11 cellular contexts compared by ENCODE assay signal in genomic region chr10:17075510-17075909, GRCh38. TPM values are rescaled to one million over a fixed set of nuclear protein-coding genes. Genes with fewer than 3 reads are reported as not detected.
A peak's percentile ranks its signal among the peaks of the same experiment; 100 is the strongest.
DNase-seq lines count a peak whose midpoint lies in the region; ATAC-seq and FAIRE-seq lines count a peak whose summit lies in the region.
"Had no signal": no experiment of that assay in that cellular context is flagged by ENCODE, and none has a peak within 500 bp of the region (broad histone marks: within the 10 kb centered on the region; RNA-seq: fewer than 3 reads in every experiment).

No MANE protein-coding gene starts in this region.

- intact Hi-C loops in dendritic cell treated with granulocyte-macrophage colony-stimulating factor and Interleukin-4, amounts not matched to agents 40 ng/mL and 50 ng/mL, for 4 days (cut with micrococcal nuclease) = no loop called here
- intact Hi-C loops in activated naive CD4-positive, alpha-beta T cell treated with anti-CD3 and anti-CD28 coated beads for 36 hours (cut with micrococcal nuclease) = loop anchor here (2.0 kb wide), 1 partner anchor 73 kb away; no protein-coding TSS in a partner anchor
- intact Hi-C loops in activated CD4-positive, alpha-beta T cell treated with anti-CD3 and anti-CD28 coated beads, Interleukin-2, amount 10 ng/mL, durations not matched to agents 24 days and 14 days (cut with micrococcal nuclease) = no loop called here

- H3K79me2 ChIP-seq in ACC112 (ENCODE audit: control insufficient read depth, insufficient read depth, low read length, unreplicated experiment) = no peaks in the 10 kb centered on the region

- H3K18ac ChIP-seq in mesenchymal stem cell (ENCODE audit: low read depth in 1 of 2, low read length in 2 of 2) = no peak overlapping the region

- no peak overlapping the region for H2BK15ac ChIP-seq in mesenchymal stem cell (ENCODE audit: low read depth, poor library complexity, severe bottlenecking)

- no peak overlapping the region for H4K91ac ChIP-seq in mesenchymal stem cell (ENCODE audit: low read length)

- peak overlapping the region; percentile 99 for H3K27ac ChIP-seq in ACC112 (ENCODE audit: low read depth, low read length)
- H3K27ac ChIP-seq in mesenchymal stem cell (ENCODE audit: low read length, poor library complexity, severe bottlenecking) = peak overlapping the region; percentile 92

- CTCF ChIA-PET in activated naive CD4-positive, alpha-beta T cell treated with anti-CD3 and anti-CD28 coated beads for 36 hours (lab: Charles Lee) = interaction anchor here (0.5 kb wide), 1 partner anchor 24 kb away, joined by 6 read pairs; no protein-coding TSS in a partner anchor

- H4K8ac ChIP-seq in mesenchymal stem cell (ENCODE audit: low read length) = no peak overlapping the region

- H3K36me3 Mint-ChIP-seq in dendritic cell treated with granulocyte-macrophage colony-stimulating factor and Interleukin-4, amounts not matched to agents 40 ng/mL and 50 ng/mL, for 4 days (ENCODE audit: low read depth) = no peaks in the 10 kb centered on the region
- peaks cover 9% of the 10 kb centered on the region for H3K36me3 Mint-ChIP-seq in activated naive CD4-positive, alpha-beta T cell treated with anti-CD3 and anti-CD28 coated beads for 36 hours (ENCODE audit: low read depth)
- H3K36me3 Mint-ChIP-seq in activated CD4-positive, alpha-beta T cell treated with anti-CD3 and anti-CD28 coated beads, Interleukin-2, amount 10 ng/mL, durations not matched to agents 24 days and 14 days (ENCODE audit: low read depth) = no peaks in the 10 kb centered on the region

- no peaks in the 10 kb centered on the region for H3K9me3 Mint-ChIP-seq in dendritic cell treated with granulocyte-macrophage colony-stimulating factor and Interleukin-4, amounts not matched to agents 40 ng/mL and 50 ng/mL, for 4 days
- H3K9me3 Mint-ChIP-seq in activated naive CD4-positive, alpha-beta T cell treated with anti-CD3 and anti-CD28 coated beads for 36 hours = no peaks in the 10 kb centered on the region
- H3K9me3 Mint-ChIP-seq in activated CD4-positive, alpha-beta T cell treated with anti-CD3 and anti-CD28 coated beads, Interleukin-2, amount 10 ng/mL, durations not matched to agents 24 days and 14 days = no peaks in the 10 kb centered on the region
- H3K9me3 Mint-ChIP-seq: activated naive CD8-positive, alpha-beta T cell treated with anti-CD3 and anti-CD28 coated beads, Interleukin-2, amount 10 ng/mL, durations not matched to agents 7 days and 5 days; CD8-positive, alpha-beta T cell had no signal

- no peaks in the 10 kb centered on the region for H3K27me3 Mint-ChIP-seq in dendritic cell treated with granulocyte-macrophage colony-stimulating factor and Interleukin-4, amounts not matched to agents 40 ng/mL and 50 ng/mL, for 4 days
- no peaks in the 10 kb centered on the region for H3K27me3 Mint-ChIP-seq in activated naive CD4-positive, alpha-beta T cell treated with anti-CD3 and anti-CD28 coated beads for 36 hours (ENCODE audit: low read depth)
- peaks cover 2% of the 10 kb centered on the region for H3K27me3 Mint-ChIP-seq in activated CD4-positive, alpha-beta T cell treated with anti-CD3 and anti-CD28 coated beads, Interleukin-2, amount 10 ng/mL, durations not matched to agents 24 days and 14 days
- H3K27me3 Mint-ChIP-seq: activated naive CD8-positive, alpha-beta T cell treated with anti-CD3 and anti-CD28 coated beads, Interleukin-2, amount 10 ng/mL, durations not matched to agents 7 days and 5 days had no signal

- H2AFZ ChIP-seq in ACC112 (ENCODE audit: low read length, unreplicated experiment) (no peak overlapping the region), mesenchymal stem cell (ENCODE audit: low read depth, low read length) (no peak overlapping the region)

- no peak overlapping the region for H3K4me3 Mint-ChIP-seq in dendritic cell treated with granulocyte-macrophage colony-stimulating factor and Interleukin-4, amounts not matched to agents 40 ng/mL and 50 ng/mL, for 4 days
- H3K4me3 Mint-ChIP-seq in activated naive CD4-positive, alpha-beta T cell treated with anti-CD3 and anti-CD28 coated beads for 36 hours = no peak overlapping the region
- no peak overlapping the region for H3K4me3 Mint-ChIP-seq in activated CD4-positive, alpha-beta T cell treated with anti-CD3 and anti-CD28 coated beads, Interleukin-2, amount 10 ng/mL, durations not matched to agents 24 days and 14 days
- H3K4me3 Mint-ChIP-seq: activated naive CD8-positive, alpha-beta T cell treated with anti-CD3 and anti-CD28 coated beads, Interleukin-2, amount 10 ng/mL, durations not matched to agents 7 days and 5 days; CD8-positive, alpha-beta T cell had no signal

- ATAC-seq in GM19467 (IDR thresholded peaks at IDR 0.05; ENCODE audit: unreplicated experiment) = no peak
- ATAC-seq: CD8-positive, alpha-beta T cell had no signal

- peaks cover 25% of the 10 kb centered on the region for H3K4me1 Mint-ChIP-seq in dendritic cell treated with granulocyte-macrophage colony-stimulating factor and Interleukin-4, amounts not matched to agents 40 ng/mL and 50 ng/mL, for 4 days (ENCODE audit: low read depth)
- H3K4me1 Mint-ChIP-seq in activated naive CD4-positive, alpha-beta T cell treated with anti-CD3 and anti-CD28 coated beads for 36 hours (ENCODE audit: low read depth) = peaks cover 28% of the 10 kb centered on the region
- peaks cover 6% of the 10 kb centered on the region for H3K4me1 Mint-ChIP-seq in activated CD4-positive, alpha-beta T cell treated with anti-CD3 and anti-CD28 coated beads, Interleukin-2, amount 10 ng/mL, durations not matched to agents 24 days and 14 days

- peak overlapping the region; percentile 68 for H3K27ac Mint-ChIP-seq in dendritic cell treated with granulocyte-macrophage colony-stimulating factor and Interleukin-4, amounts not matched to agents 40 ng/mL and 50 ng/mL, for 4 days
- no peak overlapping the region for H3K27ac Mint-ChIP-seq in activated naive CD4-positive, alpha-beta T cell treated with anti-CD3 and anti-CD28 coated beads for 36 hours
- no peak overlapping the region for H3K27ac Mint-ChIP-seq in activated CD4-positive, alpha-beta T cell treated with anti-CD3 and anti-CD28 coated beads, Interleukin-2, amount 10 ng/mL, durations not matched to agents 24 days and 14 days
- H3K27ac Mint-ChIP-seq: activated naive CD8-positive, alpha-beta T cell treated with anti-CD3 and anti-CD28 coated beads, Interleukin-2, amount 10 ng/mL, durations not matched to agents 7 days and 5 days; CD8-positive, alpha-beta T cell had no signal

- no peak overlapping the region for H2BK12ac ChIP-seq in mesenchymal stem cell (ENCODE audit: low read length in 2 of 2)

- no peak overlapping the region for H2BK5ac ChIP-seq in mesenchymal stem cell (ENCODE audit: low read depth, low read length, poor library complexity, severe bottlenecking)

- no peaks in the 10 kb centered on the region for H3K36me3 ChIP-seq in ACC112 (ENCODE audit: insufficient read depth, low read length)
- H3K36me3 ChIP-seq in mesenchymal stem cell (ENCODE audit: control insufficient read depth in 1 of 2, insufficient read depth in 2 of 2, low read depth in 1 of 2, low read length in 2 of 2) = no peaks in the 10 kb centered on the region

- peak overlapping the region; percentile 56 for H3K4me3 ChIP-seq in ACC112 (ENCODE audit: low read depth, low read length)
- H3K4me3 ChIP-seq in mesenchymal stem cell (ENCODE audit: insufficient read depth in 1 of 2, low read depth in 1 of 2, low read length in 2 of 2) = peak overlapping the region in 1 of 2 experiments; percentile 51

- no peak overlapping the region for H2AK5ac ChIP-seq in mesenchymal stem cell (ENCODE audit: low read length, severe bottlenecking)

- H3K4me1 ChIP-seq in ACC112 (ENCODE audit: control insufficient read depth, insufficient read depth, low read length, unreplicated experiment) (peaks cover 47% of the 10 kb centered on the region), mesenchymal stem cell (ENCODE audit: control insufficient read depth, insufficient read depth, low read depth, low read length) (no peaks in the 10 kb centered on the region)

- H3K14ac ChIP-seq in mesenchymal stem cell (ENCODE audit: low read length in 2 of 2) = no peak overlapping the region

- no peak for FAIRE-seq in frontal cortex (lab: Jason Lieb, UNC)

- H2BK120ac ChIP-seq in mesenchymal stem cell (ENCODE audit: low read depth, low read length) = no peak overlapping the region

- H3K4me2 ChIP-seq in mesenchymal stem cell (ENCODE audit: low read length, poor library complexity, severe bottlenecking) = no peak overlapping the region

- H3K4ac ChIP-seq in mesenchymal stem cell (ENCODE audit: low read depth in 1 of 2, low read length in 2 of 2) = no peak overlapping the region

- H3K9me3 ChIP-seq in mesenchymal stem cell (ENCODE audit: control insufficient read depth, low read length) = no peaks in the 10 kb centered on the region

- peak overlapping the region; percentile 93 for H3K9ac ChIP-seq in mesenchymal stem cell (ENCODE audit: low read length)

- peak; percentile 82 for DNase-seq in NCI-H460 (ENCODE audit: extremely low read depth, low read depth)
- DNase-seq in mesenchymal stem cell = peak; percentile 94
- no peak for DNase-seq in frontal cortex (ENCODE audit: low spot score in 2 of 2)
- no peak for DNase-seq in activated naive CD4-positive, alpha-beta T cell treated with anti-CD3 and anti-CD28 coated beads for 36 hours
- no peak for DNase-seq in activated CD4-positive, alpha-beta T cell treated with anti-CD3 and anti-CD28 coated beads, Interleukin-2, amount 10 ng/mL, durations not matched to agents 24 days and 14 days
- DNase-seq: activated naive CD8-positive, alpha-beta T cell treated with anti-CD3 and anti-CD28 coated beads, Interleukin-2, amount 10 ng/mL, durations not matched to agents 7 days and 5 days; CD8-positive, alpha-beta T cell; SHP77 treated with DMSO at 0.1 percent for 48 hours had no signal

- H3K27me3 ChIP-seq in ACC112 (ENCODE audit: insufficient read depth, low read length) = no peaks in the 10 kb centered on the region
- H3K27me3 ChIP-seq in mesenchymal stem cell (ENCODE audit: control insufficient read depth in 1 of 2, insufficient read depth in 1 of 2, low read length in 2 of 2) = no peaks in the 10 kb centered on the region

- H3K23ac ChIP-seq in mesenchymal stem cell (ENCODE audit: low read length in 2 of 2) = no peak overlapping the region

- H3K79me1 ChIP-seq in mesenchymal stem cell (replicated peaks; ENCODE audit: low read length, poor library complexity, severe bottlenecking) = no peaks in the 10 kb centered on the region

RNA-seq across cellular contexts. Expression of gene CUBN, which starts 54.1 kb away (rescaled TPM):
- 0.58 and 0.67 TPM in 2 replicates for total RNA-seq in NCI-H460 (2014; rRNA removed; shearing (Covaris generic))
- 0.08 and 2.7 TPM in 2 replicates for polyA plus RNA-seq in NCI-H460 (2014; cell fraction: nucleus; rRNA removed)
- 1.2 TPM for polyA plus RNA-seq in mesenchymal stem cell (2013, experiment 1 of 2)
- polyA plus RNA-seq in mesenchymal stem cell (2013, experiment 2 of 2) = 0.86 TPM
- 1.2 TPM for total RNA-seq in frontal cortex
- under 1 TPM; 0.37 to 0.41 TPM for total RNA-seq in activated naive CD4-positive, alpha-beta T cell treated with anti-CD3 and anti-CD28 coated beads for 36 hours
- 0.07 and 0.40 TPM in 2 replicates for total RNA-seq in activated CD4-positive, alpha-beta T cell treated with anti-CD3 and anti-CD28 coated beads, Interleukin-2, amount 10 ng/mL, durations not matched to agents 24 days and 14 days

Comparison
In these comparisons a context has a peak if more than half of its experiments do, and no peak if none do; other contexts are left out.
1. DNase-seq: peak in NCI-H460 (single experiment) and mesenchymal stem cell (single experiment); none in frontal cortex (0 of 2), activated naive CD4-positive, alpha-beta T cell treated with anti-CD3 and anti-CD28 coated beads for 36 hours (single experiment) and activated CD4-positive, alpha-beta T cell treated with anti-CD3 and anti-CD28 coated beads, Interleukin-2, amount 10 ng/mL, durations not matched to agents 24 days and 14 days (single experiment).